In genomic region chr5:32285489-32286138, GRCh38 we compare ENCODE assay signal across 24 cellular contexts. TPM values are rescaled to one million over a fixed set of nuclear protein-coding genes. Genes with fewer than 3 reads are reported as not detected.
DNase-seq lines count a peak whose midpoint lies in the region; ATAC-seq, FAIRE-seq and TF ChIP-seq lines count a peak whose summit lies in the region.
"Had no signal": no experiment of that assay in that cellular context is flagged by ENCODE, and none has a peak within 500 bp of the region (broad histone marks: within the 10 kb centered on the region; RNA-seq: fewer than 3 reads in every experiment).

No MANE protein-coding gene starts in this region.

- peaks cover 31% of the 10 kb centered on the region for H3K4me1 Mint-ChIP-seq in Calu3 (ENCODE audit: low read depth, unreplicated experiment)

- H3K4me3 ChIP-seq in HUES48 (ENCODE audit: low read depth, low read length) (no peak overlapping the region), K562 (no peak overlapping the region), iPS-20b (ENCODE audit: low read length) (no peak overlapping the region)
- H3K4me3 ChIP-seq: BLaER1 treated with 17β-estradiol and CSF1 and Interleukin-3, amounts not matched to agents 10 nM and 100 nM; gastrocnemius medialis; lower lobe of right lung; mucosa of descending colon; SJCRH30; upper lobe of left lung had no signal

- H3K4me1 ChIP-seq in HUES48 (ENCODE audit: control insufficient read depth, insufficient read depth, low read length) (peaks cover 53% of the 10 kb centered on the region), K562 (replicated peaks in 1 of 2; ENCODE audit: control insufficient read depth in 2 of 2, insufficient read depth in 2 of 2, low read length in 2 of 2) (peaks cover 20 to 29% of the 10 kb centered on the region in 2 experiments; a peak in 4 of 5 replicates), iPS-20b (ENCODE audit: insufficient read depth, low read length) (peaks cover 26% of the 10 kb centered on the region)
- H3K4me1 ChIP-seq: lower lobe of right lung, SJCRH30 had no signal

- peak; percentile 75 for FAIRE-seq in K562 (lab: Jason Lieb, UNC)
- FAIRE-seq: G401.6 had no signal

- H3K27ac ChIP-seq in HUES48 (ENCODE audit: low read depth, low read length): peak overlapping the region; percentile 15
- H3K27ac ChIP-seq in K562 (ENCODE audit: extremely low read depth, low read depth, low read length): no peak overlapping the region
- H3K27ac ChIP-seq in iPS-20b (ENCODE audit: low read length): peak overlapping the region; percentile 39
- H3K27ac ChIP-seq in RWPE1: no peak overlapping the region
- H3K27ac ChIP-seq: BLaER1 treated with 17β-estradiol and CSF1 and Interleukin-3, amounts not matched to agents 10 nM and 100 nM; gastrocnemius medialis; lower lobe of right lung; SJCRH30; upper lobe of left lung had no signal

- POLR2A ChIA-PET in K562 (lab: Yijun Ruan, JAX): interaction anchor here (0.6 to 1.9 kb wide), 5 partner anchors 10 to 347 kb away, joined by 3 to 10 read pairs (median 4); no protein-coding TSS in a partner anchor
- POLR2A ChIA-PET in RWPE1 (lab: Yijun Ruan, JAX; ENCODE audit: low non-redundant PET): no interaction called here

- H3K4me3 Mint-ChIP-seq in Calu3 (ENCODE audit: low read depth, unreplicated experiment): no peak overlapping the region
- H3K4me3 Mint-ChIP-seq: activated T-cell treated with anti-CD3 and anti-CD28 coated beads, Interleukin-2, amount 50 U/mL, for 72 hours; nephron; stimulated activated memory B cell treated with anti-CD40 and anti-IgM and Interleukin-4, amounts not matched to agents 10 μg/mL and 1 μg/mL and 100 μg/mL, for 72 hours had no signal

- DNase-seq in Calu3 (no peak), K562 (ENCODE audit: extremely low read depth in 1 of 4, low spot score in 3 of 4) (peak; percentile 70 to 83 (median 78)), RWPE1 (ENCODE audit: low spot score) (no peak), KBM-7 (no peak), T-helper 9 cell (no peak)
- DNase-seq: activated CD4-positive, alpha-beta T cell treated with anti-CD3 and anti-CD28 coated beads, Interleukin-2, amount 50 U/mL, for 48 hours; activated T-cell treated with anti-CD3 and anti-CD28 coated beads, Interleukin-2, amount 50 U/mL, for 72 hours; central memory CD4-positive, alpha-beta T cell; cortex of kidney; gastrocnemius medialis; KG1; kidney glomerular epithelial cell; lower lobe of right lung; mucosa of descending colon; NCI-H2081; NCI-H2227 treated with DMSO at 0.1 percent for 48 hours; SJCRH30; upper lobe of left lung had no signal

- no peaks in the 10 kb centered on the region for H3K9me3 ChIP-seq in HUES48 (ENCODE audit: control insufficient read depth, insufficient read depth, low read length)
- no peaks in the 10 kb centered on the region for H3K9me3 ChIP-seq in K562 (replicated peaks; ENCODE audit: control insufficient read depth, insufficient read depth, low read depth, low read length)
- no peaks in the 10 kb centered on the region for H3K9me3 ChIP-seq in iPS-20b (ENCODE audit: insufficient read depth, low read depth, low read length)
- H3K9me3 ChIP-seq: gastrocnemius medialis, lower lobe of right lung, mucosa of descending colon, SJCRH30, upper lobe of left lung had no signal

- BruUV-seq in Calu3 (replicated peaks; lab: Mats Ljungman, UMichigan) (no TSS peak), K562 (replicated peaks; lab: Mats Ljungman, UMichigan) (no TSS peak)

- H3K27me3 ChIP-seq in HUES48 (ENCODE audit: control insufficient read depth, insufficient read depth, low read length) (no peaks in the 10 kb centered on the region), K562 (ENCODE audit: control insufficient read depth in 2 of 2, insufficient read depth in 2 of 2, low read length in 2 of 2) (no peaks in the 10 kb centered on the region), iPS-20b (ENCODE audit: insufficient read depth, low read length) (no peaks in the 10 kb centered on the region)
- H3K27me3 ChIP-seq: BLaER1 treated with 17β-estradiol and CSF1 and Interleukin-3, amounts not matched to agents 10 nM and 100 nM; gastrocnemius medialis; SJCRH30; upper lobe of left lung had no signal

- CTCF ChIA-PET in Calu3 (lab: Charles Lee): no interaction called here
- CTCF ChIA-PET in K562 (lab: Yijun Ruan, JAX; ENCODE audit: low intra/inter-chr PET ratio): no interaction called here
- CTCF ChIA-PET in RWPE1 (lab: Yijun Ruan, JAX): no interaction called here

- in situ Hi-C loops in K562 (cut with MboI): no loop called here
- in situ Hi-C loops in KBM-7 (cut with MboI; ENCODE audit: low pct_unique_long_range_greater_than_20kb, low sequenced_read_pairs): no loop called here

- no peaks in the 10 kb centered on the region for H3K27me3 Mint-ChIP-seq in Calu3 (ENCODE audit: unreplicated experiment)
- H3K27me3 Mint-ChIP-seq: stimulated activated memory B cell treated with anti-CD40 and anti-IgM and Interleukin-4, amounts not matched to agents 10 μg/mL and 1 μg/mL and 100 μg/mL, for 72 hours had no signal

- H4K20me1 ChIP-seq in K562 (replicated peaks; ENCODE audit: control insufficient read depth, insufficient read depth, low read length): peaks cover 13% of the 10 kb centered on the region; the same call in 1 of the 2 replicates

- H3K79me2 ChIP-seq in K562 (ENCODE audit: control insufficient read depth, insufficient read depth, low read length): peaks cover 26% of the 10 kb centered on the region

- H2AFZ ChIP-seq in K562 (ENCODE audit: low read depth, low read length): no peak overlapping the region

- peak overlapping the region; percentile 54 for H3K27ac Mint-ChIP-seq in Calu3 (ENCODE audit: unreplicated experiment)
- H3K27ac Mint-ChIP-seq: activated T-cell treated with anti-CD3 and anti-CD28 coated beads, Interleukin-2, amount 50 U/mL, for 72 hours; stimulated activated memory B cell treated with anti-CD40 and anti-IgM and Interleukin-4, amounts not matched to agents 10 μg/mL and 1 μg/mL and 100 μg/mL, for 72 hours had no signal

- H3K36me3 ChIP-seq in HUES48 (ENCODE audit: control insufficient read depth, insufficient read depth, low read length): no peaks in the 10 kb centered on the region
- no peaks in the 10 kb centered on the region for H3K36me3 ChIP-seq in K562 (ENCODE audit: control insufficient read depth, insufficient read depth, low read length)
- H3K36me3 ChIP-seq in iPS-20b (ENCODE audit: insufficient read depth, low read depth, low read length): no peaks in the 10 kb centered on the region
- H3K36me3 ChIP-seq: gastrocnemius medialis, lower lobe of right lung, SJCRH30, upper lobe of left lung had no signal

- peak; percentile 74 for ATAC-seq in K562
- ATAC-seq: activated T-cell treated with anti-CD3 and anti-CD28 coated beads, Interleukin-2, amount 50 U/mL, for 72 hours; gastrocnemius medialis; lower lobe of right lung; mucosa of descending colon; stimulated activated memory B cell treated with anti-CD40 and anti-IgM and Interleukin-4, amounts not matched to agents 10 μg/mL and 1 μg/mL and 100 μg/mL, for 72 hours had no signal

- no peak for TF ChIP-seq CTCF in Calu3 (IDR thresholded peaks at IDR 0.05; ENCODE audit: unreplicated experiment)
- TF ChIP-seq CTCF in K562 (IDR thresholded peaks at IDR 0.05 in 2 of 3, conservative IDR thresholded peaks at IDR 0.05 in 1 of 3; ENCODE audit: insufficient read depth in 2 of 3, low read depth in 1 of 3, low read length in 3 of 3): no peak
- TF ChIP-seq CTCF in RWPE1 (conservative IDR thresholded peaks at IDR 0.05; ENCODE audit: low read depth): no peak

- no peak overlapping the region for H3K9ac ChIP-seq in HUES48 (ENCODE audit: low read depth, low read length)
- H3K9ac ChIP-seq in K562 (ENCODE audit: insufficient read depth in 1 of 2, low read depth in 2 of 2, low read length in 2 of 2): no peak overlapping the region
- no peak overlapping the region for H3K9ac ChIP-seq in iPS-20b (ENCODE audit: low read depth, low read length)
- H3K9ac ChIP-seq: BLaER1 treated with 17β-estradiol and CSF1 and Interleukin-3, amounts not matched to agents 10 nM and 100 nM had no signal

- TF ChIP-seq POLR2A in K562 (conservative IDR thresholded peaks at IDR 0.05): no peak

- TF ChIP-seq EP300 in K562 (IDR thresholded peaks at IDR 0.05; ENCODE audit: low read length): peak; percentile 81; the same call in 1 of the 2 replicates

- peaks cover 3% of the 10 kb centered on the region for H3K36me3 Mint-ChIP-seq in Calu3 (ENCODE audit: insufficient read depth, unreplicated experiment)

- no peaks in the 10 kb centered on the region for H3K9me3 Mint-ChIP-seq in Calu3 (ENCODE audit: low read depth, unreplicated experiment)
- H3K9me3 Mint-ChIP-seq: activated T-cell treated with anti-CD3 and anti-CD28 coated beads, Interleukin-2, amount 50 U/mL, for 72 hours; stimulated activated memory B cell treated with anti-CD40 and anti-IgM and Interleukin-4, amounts not matched to agents 10 μg/mL and 1 μg/mL and 100 μg/mL, for 72 hours had no signal

- H3K4me2 ChIP-seq in K562 (ENCODE audit: insufficient read depth, low read length): no peak overlapping the region; the same call in 1 of the 2 replicates
- H3K4me2 ChIP-seq: BLaER1 treated with 17β-estradiol and CSF1 and Interleukin-3, amounts not matched to agents 10 nM and 100 nM had no signal

- intact Hi-C loops in Calu3 (cut with micrococcal nuclease; ENCODE audit: unreplicated experiment) (no loop called here), K562 (cut with micrococcal nuclease) (no loop called here)

- no peaks in the 10 kb centered on the region for H3K9me1 ChIP-seq in K562 (ENCODE audit: control insufficient read depth, insufficient read depth, low read length)

- TF ChIP-seq RAD21 in K562 (CRISPR knock-in tag; conservative IDR thresholded peaks at IDR 0.05 in 1 of 2, IDR thresholded peaks at IDR 0.05 in 1 of 2): no peak

- WGBS in K562 (ENCODE audit: insufficient coverage, low coverage, missing lambda C conversion rate): 44% methylated on average over 5 of the region's 5 CpGs

RNA-seq across cellular contexts. Expression of gene MTMR12, which starts 27.1 kb away (rescaled TPM):
- total RNA-seq in Calu3 (2022): 32.9 and 42.7 TPM in 2 replicates
- 33.3 and 49.4 TPM in 2 replicates for total RNA-seq in K562 (2011; cell fraction: chromatin; rRNA removed; ENCODE audit: low replicate concordance)
- total RNA-seq in K562 (2011; cell fraction: nucleolus; rRNA removed): 14.5 and 18.4 TPM in 2 replicates
- total RNA-seq in K562 (2011; cell fraction: nucleoplasm; rRNA removed): 19.8 and 20.4 TPM in 2 replicates
- total RNA-seq in K562 (2014; rRNA removed): 13.4 and 17.9 TPM in 2 replicates
- total RNA-seq in K562 (2014; rRNA removed; fragmentation: Illumina TruSeq; extraction: Trizol): 17.1 and 20.9 TPM in 2 replicates
- total RNA-seq in K562 (2015; rRNA removed; fragmentation: Illumina TruSeq; extraction: Trizol): 19.3 and 21.0 TPM in 2 replicates
- total RNA-seq in K562 (2021): 28.4 and 28.7 TPM in 2 replicates
- 14.3 and 22.1 TPM in 2 replicates for polyA plus RNA-seq in K562 (2011; rRNA removed)
- 10.6 and 10.8 TPM in 2 replicates for polyA plus RNA-seq in K562 (2011; cell fraction: cytosol; rRNA removed)
- 6.9 and 7.8 TPM in 2 replicates for polyA plus RNA-seq in K562 (2011; cell fraction: nucleus; rRNA removed)
- polyA plus RNA-seq in K562 (2012): 15.1 and 18.0 TPM in 2 replicates
- polyA plus RNA-seq in K562 (2014; fragmentation: Illumina TruSeq; extraction: Trizol): 24.7 and 25.1 TPM in 2 replicates
- polyA plus RNA-seq in K562 (2014; fragmentation: Nextera tagmentation; extraction: Ambion mirVana): 1 to 10 TPM; 4.0 to 5.3 TPM
- polyA plus RNA-seq in K562 (2014; rRNA removed): 12.3 and 14.0 TPM in 2 replicates
- polyA minus RNA-seq in K562 (2011; rRNA and poly(A)+ RNA removed): 32.8 and 45.2 TPM in 2 replicates
- polyA minus RNA-seq in K562 (2011; cell fraction: cytosol; rRNA and poly(A)+ RNA removed): 12.0 and 21.4 TPM in 2 replicates
- 10.4 and 16.4 TPM in 2 replicates for polyA minus RNA-seq in K562 (2011; cell fraction: nucleus; rRNA and poly(A)+ RNA removed)

Comparison
In these comparisons a context has a peak if more than half of its experiments do, and no peak if none do; other contexts are left out.
1. DNase-seq: peak in K562 (4 of 4); none in Calu3 (single experiment), RWPE1 (single experiment), KBM-7 (single experiment) and T-helper 9 cell (single experiment).
2. H3K27ac ChIP-seq: peak in HUES48 (single experiment) and iPS-20b (single experiment); none in K562 (single experiment) and RWPE1 (single experiment).